9 cellular contexts compared by ENCODE assay signal in the genomic region with DNA sequence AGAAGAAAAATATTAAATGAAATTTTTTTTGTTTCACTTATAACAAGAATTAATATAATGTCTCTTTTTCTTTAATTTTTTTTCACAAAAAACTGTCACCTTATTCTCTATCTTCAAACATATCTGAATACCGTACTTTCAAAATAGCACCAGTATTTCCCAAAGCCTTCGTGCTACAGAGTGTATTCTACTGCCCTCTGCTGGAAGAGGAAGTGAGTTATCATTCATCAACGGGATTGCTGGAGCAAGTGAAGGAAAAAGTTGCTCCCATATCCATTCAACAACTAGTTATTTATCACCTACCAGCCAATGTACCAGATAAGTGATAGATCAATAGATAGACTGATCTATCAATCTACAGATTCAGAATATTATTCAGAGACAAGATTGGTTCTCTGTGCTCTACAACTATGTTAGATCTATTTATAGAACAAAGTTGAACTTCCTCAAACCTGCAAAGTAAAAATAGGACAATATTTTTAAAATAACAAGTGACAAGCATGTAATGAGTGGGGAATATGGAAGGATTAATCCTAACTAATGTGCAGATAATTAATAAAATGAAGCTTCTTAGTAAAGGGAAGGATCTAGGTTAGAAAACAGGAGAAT. TPM values are rescaled to one million over a fixed set of nuclear protein-coding genes. Genes with fewer than 3 reads are reported as not detected.
DNase-seq lines count a peak whose midpoint lies in the region; ATAC-seq and TF ChIP-seq lines count a peak whose summit lies in the region.
"Had no signal": no experiment of that assay in that cellular context is flagged by ENCODE, and none has a peak within 500 bp of the region (broad histone marks: within the 10 kb centered on the region; RNA-seq: fewer than 3 reads in every experiment).

No MANE protein-coding gene starts in this region.

- TF ChIP-seq CTCF in Panc1 (IDR thresholded peaks at IDR 0.05) (peak; percentile 77; the same call in 1 of the 2 replicates), esophagus squamous epithelium (IDR thresholded peaks at IDR 0.05) (peak in 5 of 6 experiments; percentile 35 to 60 (median 46)), progenitor cell of endocrine pancreas (IDR thresholded peaks at IDR 0.05; ENCODE audit: unreplicated experiment) (peak; percentile 85)

- peak; percentile 74; the same call in 1 of the 2 replicates for ATAC-seq in Panc1

- no peaks in the 10 kb centered on the region for H3K36me3 Mint-ChIP-seq in progenitor cell of endocrine pancreas (ENCODE audit: insufficient read depth)

- intact Hi-C loops in Panc1 (cut with micrococcal nuclease; ENCODE audit: unreplicated experiment): loop anchor here (2.0 to 5.0 kb wide), 2 partner anchors 135 to 661 kb away; no protein-coding TSS in a partner anchor
- intact Hi-C loops in esophagus squamous epithelium (cut with DNase I): no loop called here

- H3K4me1 Mint-ChIP-seq in progenitor cell of endocrine pancreas (ENCODE audit: low read depth): no peaks in the 10 kb centered on the region

- H3K4me3 ChIP-seq in Panc1 (ENCODE audit: low read depth in 2 of 2, low read length in 2 of 2): no peak overlapping the region
- H3K4me3 ChIP-seq in esophagus squamous epithelium: no peak overlapping the region

- in situ Hi-C loops in Panc1 (cut with HindIII; ENCODE audit: low pct_unique_long_range_greater_than_20kb, low sequenced_read_pairs): no loop called here

- no peaks in the 10 kb centered on the region for H3K4me1 ChIP-seq in Panc1 (ENCODE audit: control insufficient read depth, insufficient read depth, low read length)
- no peaks in the 10 kb centered on the region for H3K4me1 ChIP-seq in esophagus squamous epithelium

- no peak overlapping the region for H3K27ac ChIP-seq in Panc1 (ENCODE audit: low read length)
- H3K27ac ChIP-seq in esophagus squamous epithelium: no peak overlapping the region

- POLR2A ChIA-PET in Panc1 (lab: Charles Lee): no interaction called here

- no peak overlapping the region for H3K4me3 Mint-ChIP-seq in progenitor cell of endocrine pancreas (ENCODE audit: low read depth)
- H3K4me3 Mint-ChIP-seq: activated B cell treated with CpG ODN at 0.5 μM for 24 hours had no signal

- 2 to 4% methylated on average over 3 of the region's 3 CpGs for WGBS in esophagus squamous epithelium, 2 donors

- CTCF ChIA-PET in Panc1 (lab: Charles Lee): no interaction called here

- TF ChIP-seq POLR2A in esophagus squamous epithelium (IDR thresholded peaks at IDR 0.05): no peak

- H3K27me3 Mint-ChIP-seq in progenitor cell of endocrine pancreas: peaks cover 50% of the 10 kb centered on the region

- H3K9me3 Mint-ChIP-seq in progenitor cell of endocrine pancreas (ENCODE audit: low read depth): no peaks in the 10 kb centered on the region

- DNase-seq in DMS 273 (lab: John Stamatoyannopoulos, UW; ENCODE audit: unreplicated experiment) (peak; percentile 73), GM19240 (ENCODE audit: insufficient read length, low spot score) (peak; percentile 13), HT-29 (ENCODE audit: low spot score) (peak; percentile 56), Panc1 (ENCODE audit: low read depth, low spot score) (peak; percentile 28), esophagus squamous epithelium (lab: John Stamatoyannopoulos, UW) (no peak), progenitor cell of endocrine pancreas (ENCODE audit: low spot score, unreplicated experiment) (no peak)
- DNase-seq in activated T-cell treated with anti-CD3 and anti-CD28 coated beads, Interleukin-2, amount 50 U/mL, for 1 hour: no peak
- no peak for DNase-seq in activated CD4-positive, CD25-positive, alpha-beta regulatory T cell treated with anti-CD3 and anti-CD28 coated beads, Interleukin-2, amount 50 U/mL, for 72 hours
- DNase-seq: activated B cell treated with CpG ODN at 0.5 μM for 24 hours had no signal

- H3K27ac Mint-ChIP-seq in progenitor cell of endocrine pancreas: no peak overlapping the region
- H3K27ac Mint-ChIP-seq: activated B cell treated with CpG ODN at 0.5 μM for 24 hours had no signal

- BruUV-seq in Panc1 (replicated peaks; lab: Mats Ljungman, UMichigan): no TSS peak

- H3K27me3 ChIP-seq in Panc1 (ENCODE audit: control insufficient read depth, insufficient read depth, low read length) (no peaks in the 10 kb centered on the region), esophagus squamous epithelium (peaks cover 0 to 3% (median 0%) of the 10 kb centered on the region in 4 donors)

- H3K36me3 ChIP-seq in Panc1 (ENCODE audit: control insufficient read depth, insufficient read depth, low read length) (no peaks in the 10 kb centered on the region), esophagus squamous epithelium (no peaks in the 10 kb centered on the region)

- no peaks in the 10 kb centered on the region for H3K9me3 ChIP-seq in Panc1 (ENCODE audit: control insufficient read depth, insufficient read depth, low read depth, low read length)
- no peaks in the 10 kb centered on the region for H3K9me3 ChIP-seq in esophagus squamous epithelium

RNA-seq across cellular contexts. Expression of a gene that starts 26.7 kb away (rescaled TPM):
- not detected in 2 replicates for total RNA-seq in HT-29 (2014; rRNA removed; shearing (Covaris generic))
- total RNA-seq in Panc1 (2021; ENCODE audit: unreplicated experiment) (not detected), esophagus squamous epithelium (1 to 10 TPM in 3 of 4 donors, under 1 TPM in 1; 0.35 to 4.4 (median 1.8) TPM), progenitor cell of endocrine pancreas (0.74 and 1.8 TPM in 2 replicates)
- not detected for polyA plus RNA-seq in Panc1 (2012; ENCODE audit: insufficient read length)
- total RNA-seq: activated B cell treated with CpG ODN at 0.5 μM for 24 hours had no signal

Comparison
In these comparisons a context has a peak if more than half of its experiments do, and no peak if none do; other contexts are left out.
1. DNase-seq: peak in DMS 273 (single experiment), GM19240 (single experiment), HT-29 (single experiment) and Panc1 (single experiment); none in esophagus squamous epithelium (single experiment), progenitor cell of endocrine pancreas (single experiment), activated T-cell treated with anti-CD3 and anti-CD28 coated beads, Interleukin-2, amount 50 U/mL, for 1 hour (single experiment) and activated CD4-positive, CD25-positive, alpha-beta regulatory T cell treated with anti-CD3 and anti-CD28 coated beads, Interleukin-2, amount 50 U/mL, for 72 hours (single experiment).
2. Peak in every context shown above with its lines, with median percentiles within 50 percentile points of each other: CTCF ChIP-seq.